ENCODE assay signal across 1 cellular context in the genomic region with DNA sequence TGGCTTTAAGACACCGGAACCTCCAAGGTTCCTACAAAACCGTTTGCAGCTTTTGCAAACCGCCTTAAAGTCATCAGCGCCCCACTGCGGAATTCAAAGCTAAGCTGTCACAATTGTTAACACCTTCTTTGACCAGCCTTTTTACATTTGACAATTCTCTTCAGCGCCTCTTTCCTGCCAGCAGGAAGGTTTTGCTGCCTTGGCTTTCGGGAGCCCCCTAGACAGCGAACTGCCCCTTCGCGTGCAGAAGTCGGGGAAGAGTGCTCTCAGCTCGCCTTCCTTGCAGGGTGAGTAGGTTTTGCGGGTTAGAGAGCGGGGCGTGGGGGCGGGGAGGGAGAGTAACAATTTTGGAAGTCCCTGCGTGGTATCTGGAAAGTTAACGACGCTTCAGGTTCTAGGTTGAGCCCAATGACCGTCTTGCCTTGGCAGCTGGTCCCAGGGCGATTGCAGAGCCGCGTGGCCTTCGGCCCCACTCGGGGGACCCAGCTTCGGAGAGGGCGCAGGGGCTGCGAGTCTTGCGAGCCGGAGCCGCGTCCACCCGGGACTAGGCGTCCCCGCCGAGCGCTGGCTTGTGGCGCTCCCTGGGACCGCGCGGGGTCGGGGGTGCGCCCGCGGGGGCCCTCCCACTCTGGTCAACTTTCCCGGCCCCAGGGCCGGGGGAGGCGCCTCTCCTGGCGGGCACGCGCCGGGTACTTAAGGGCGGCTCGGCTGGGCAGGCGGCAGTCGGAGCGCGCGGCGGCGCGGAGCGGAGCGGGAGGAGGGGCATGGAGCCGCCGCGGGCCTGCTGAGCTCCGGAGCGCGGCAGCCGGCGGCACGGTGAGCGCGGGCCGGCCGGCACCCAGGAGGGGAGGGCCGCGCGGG.
TF ChIP-seq lines count a peak whose summit lies in the region.

A gene with protein sequence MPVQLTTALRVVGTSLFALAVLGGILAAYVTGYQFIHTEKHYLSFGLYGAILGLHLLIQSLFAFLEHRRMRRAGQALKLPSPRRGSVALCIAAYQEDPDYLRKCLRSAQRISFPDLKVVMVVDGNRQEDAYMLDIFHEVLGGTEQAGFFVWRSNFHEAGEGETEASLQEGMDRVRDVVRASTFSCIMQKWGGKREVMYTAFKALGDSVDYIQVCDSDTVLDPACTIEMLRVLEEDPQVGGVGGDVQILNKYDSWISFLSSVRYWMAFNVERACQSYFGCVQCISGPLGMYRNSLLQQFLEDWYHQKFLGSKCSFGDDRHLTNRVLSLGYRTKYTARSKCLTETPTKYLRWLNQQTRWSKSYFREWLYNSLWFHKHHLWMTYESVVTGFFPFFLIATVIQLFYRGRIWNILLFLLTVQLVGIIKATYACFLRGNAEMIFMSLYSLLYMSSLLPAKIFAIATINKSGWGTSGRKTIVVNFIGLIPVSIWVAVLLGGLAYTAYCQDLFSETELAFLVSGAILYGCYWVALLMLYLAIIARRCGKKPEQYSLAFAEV (plus strand): TSS at position 153 of the 861 bp plus-strand sequence. CDS start 3,743 bp downstream, outside the sequence.

TF ChIP-seq in HEK293, 187 proteins besides CTCF, POLR2A, EP300 and RAD21 (continued from another document and continues in another):
- TF ChIP-seq, protein P1, sequence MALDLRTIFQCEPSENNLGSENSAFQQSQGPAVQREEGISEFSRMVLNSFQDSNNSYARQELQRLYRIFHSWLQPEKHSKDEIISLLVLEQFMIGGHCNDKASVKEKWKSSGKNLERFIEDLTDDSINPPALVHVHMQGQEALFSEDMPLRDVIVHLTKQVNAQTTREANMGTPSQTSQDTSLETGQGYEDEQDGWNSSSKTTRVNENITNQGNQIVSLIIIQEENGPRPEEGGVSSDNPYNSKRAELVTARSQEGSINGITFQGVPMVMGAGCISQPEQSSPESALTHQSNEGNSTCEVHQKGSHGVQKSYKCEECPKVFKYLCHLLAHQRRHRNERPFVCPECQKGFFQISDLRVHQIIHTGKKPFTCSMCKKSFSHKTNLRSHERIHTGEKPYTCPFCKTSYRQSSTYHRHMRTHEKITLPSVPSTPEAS (tag by site-specific recombination; IDR thresholded peaks at IDR 0.05): no peak
- TF ChIP-seq ZNF548 (tag by site-specific recombination; IDR thresholded peaks at IDR 0.05): no peak
- TF ChIP-seq BCL11B (tag by site-specific recombination; IDR thresholded peaks at IDR 0.05; ENCODE audit: low read depth): no peak
- no peak for TF ChIP-seq ZNF433 (tag by site-specific recombination; IDR thresholded peaks at IDR 0.05; ENCODE audit: low read depth)
- TF ChIP-seq, protein P2, sequence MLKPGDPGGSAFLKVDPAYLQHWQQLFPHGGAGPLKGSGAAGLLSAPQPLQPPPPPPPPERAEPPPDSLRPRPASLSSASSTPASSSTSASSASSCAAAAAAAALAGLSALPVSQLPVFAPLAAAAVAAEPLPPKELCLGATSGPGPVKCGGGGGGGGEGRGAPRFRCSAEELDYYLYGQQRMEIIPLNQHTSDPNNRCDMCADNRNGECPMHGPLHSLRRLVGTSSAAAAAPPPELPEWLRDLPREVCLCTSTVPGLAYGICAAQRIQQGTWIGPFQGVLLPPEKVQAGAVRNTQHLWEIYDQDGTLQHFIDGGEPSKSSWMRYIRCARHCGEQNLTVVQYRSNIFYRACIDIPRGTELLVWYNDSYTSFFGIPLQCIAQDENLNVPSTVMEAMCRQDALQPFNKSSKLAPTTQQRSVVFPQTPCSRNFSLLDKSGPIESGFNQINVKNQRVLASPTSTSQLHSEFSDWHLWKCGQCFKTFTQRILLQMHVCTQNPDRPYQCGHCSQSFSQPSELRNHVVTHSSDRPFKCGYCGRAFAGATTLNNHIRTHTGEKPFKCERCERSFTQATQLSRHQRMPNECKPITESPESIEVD (tag by site-specific recombination; IDR thresholded peaks at IDR 0.05): no peak
- TF ChIP-seq HOXD13 (CRISPR knock-in tag; IDR thresholded peaks at IDR 0.05; ENCODE audit: borderline replicate concordance): no peak
- no peak for TF ChIP-seq ZNF24 (tag by site-specific recombination; IDR thresholded peaks at IDR 0.05)
- no peak for TF ChIP-seq ZNF214 (tag by site-specific recombination; IDR thresholded peaks at IDR 0.05; ENCODE audit: borderline replicate concordance)
- TF ChIP-seq ZNF23 (tag by site-specific recombination; IDR thresholded peaks at IDR 0.05; ENCODE audit: borderline replicate concordance): no peak
- peak; percentile 34; the same call in 1 of the 2 replicates for TF ChIP-seq KLF1 (tag by site-specific recombination; IDR thresholded peaks at IDR 0.05)
- peak; percentile 51 for TF ChIP-seq PRDM1 (tag by site-specific recombination; IDR thresholded peaks at IDR 0.05)
- no peak for TF ChIP-seq ZNF473 (tag by site-specific recombination; IDR thresholded peaks at IDR 0.05)
- peak; percentile 83; the same call in 1 of the 2 replicates for TF ChIP-seq ZNF561 (tag by site-specific recombination; IDR thresholded peaks at IDR 0.05; ENCODE audit: borderline replicate concordance)
- TF ChIP-seq ZNF660 (tag by site-specific recombination; IDR thresholded peaks at IDR 0.05): peak; percentile 46
- TF ChIP-seq, protein P3, sequence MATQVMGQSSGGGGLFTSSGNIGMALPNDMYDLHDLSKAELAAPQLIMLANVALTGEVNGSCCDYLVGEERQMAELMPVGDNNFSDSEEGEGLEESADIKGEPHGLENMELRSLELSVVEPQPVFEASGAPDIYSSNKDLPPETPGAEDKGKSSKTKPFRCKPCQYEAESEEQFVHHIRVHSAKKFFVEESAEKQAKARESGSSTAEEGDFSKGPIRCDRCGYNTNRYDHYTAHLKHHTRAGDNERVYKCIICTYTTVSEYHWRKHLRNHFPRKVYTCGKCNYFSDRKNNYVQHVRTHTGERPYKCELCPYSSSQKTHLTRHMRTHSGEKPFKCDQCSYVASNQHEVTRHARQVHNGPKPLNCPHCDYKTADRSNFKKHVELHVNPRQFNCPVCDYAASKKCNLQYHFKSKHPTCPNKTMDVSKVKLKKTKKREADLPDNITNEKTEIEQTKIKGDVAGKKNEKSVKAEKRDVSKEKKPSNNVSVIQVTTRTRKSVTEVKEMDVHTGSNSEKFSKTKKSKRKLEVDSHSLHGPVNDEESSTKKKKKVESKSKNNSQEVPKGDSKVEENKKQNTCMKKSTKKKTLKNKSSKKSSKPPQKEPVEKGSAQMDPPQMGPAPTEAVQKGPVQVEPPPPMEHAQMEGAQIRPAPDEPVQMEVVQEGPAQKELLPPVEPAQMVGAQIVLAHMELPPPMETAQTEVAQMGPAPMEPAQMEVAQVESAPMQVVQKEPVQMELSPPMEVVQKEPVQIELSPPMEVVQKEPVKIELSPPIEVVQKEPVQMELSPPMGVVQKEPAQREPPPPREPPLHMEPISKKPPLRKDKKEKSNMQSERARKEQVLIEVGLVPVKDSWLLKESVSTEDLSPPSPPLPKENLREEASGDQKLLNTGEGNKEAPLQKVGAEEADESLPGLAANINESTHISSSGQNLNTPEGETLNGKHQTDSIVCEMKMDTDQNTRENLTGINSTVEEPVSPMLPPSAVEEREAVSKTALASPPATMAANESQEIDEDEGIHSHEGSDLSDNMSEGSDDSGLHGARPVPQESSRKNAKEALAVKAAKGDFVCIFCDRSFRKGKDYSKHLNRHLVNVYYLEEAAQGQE (tag by site-specific recombination; IDR thresholded peaks at IDR 0.05): no peak
- 0 out of 2 replicates have a peak, but pooled peaks have one; percentile 17 for TF ChIP-seq SP7 (tag by site-specific recombination; IDR thresholded peaks at IDR 0.05)
- TF ChIP-seq HOXC10 (CRISPR knock-in tag; IDR thresholded peaks at IDR 0.05): no peak
- TF ChIP-seq, protein P4, sequence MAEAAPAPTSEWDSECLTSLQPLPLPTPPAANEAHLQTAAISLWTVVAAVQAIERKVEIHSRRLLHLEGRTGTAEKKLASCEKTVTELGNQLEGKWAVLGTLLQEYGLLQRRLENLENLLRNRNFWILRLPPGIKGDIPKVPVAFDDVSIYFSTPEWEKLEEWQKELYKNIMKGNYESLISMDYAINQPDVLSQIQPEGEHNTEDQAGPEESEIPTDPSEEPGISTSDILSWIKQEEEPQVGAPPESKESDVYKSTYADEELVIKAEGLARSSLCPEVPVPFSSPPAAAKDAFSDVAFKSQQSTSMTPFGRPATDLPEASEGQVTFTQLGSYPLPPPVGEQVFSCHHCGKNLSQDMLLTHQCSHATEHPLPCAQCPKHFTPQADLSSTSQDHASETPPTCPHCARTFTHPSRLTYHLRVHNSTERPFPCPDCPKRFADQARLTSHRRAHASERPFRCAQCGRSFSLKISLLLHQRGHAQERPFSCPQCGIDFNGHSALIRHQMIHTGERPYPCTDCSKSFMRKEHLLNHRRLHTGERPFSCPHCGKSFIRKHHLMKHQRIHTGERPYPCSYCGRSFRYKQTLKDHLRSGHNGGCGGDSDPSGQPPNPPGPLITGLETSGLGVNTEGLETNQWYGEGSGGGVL (tag by site-specific recombination; IDR thresholded peaks at IDR 0.05): peak; percentile 7; the same call in 1 of the 2 replicates
- TF ChIP-seq, protein P5, sequence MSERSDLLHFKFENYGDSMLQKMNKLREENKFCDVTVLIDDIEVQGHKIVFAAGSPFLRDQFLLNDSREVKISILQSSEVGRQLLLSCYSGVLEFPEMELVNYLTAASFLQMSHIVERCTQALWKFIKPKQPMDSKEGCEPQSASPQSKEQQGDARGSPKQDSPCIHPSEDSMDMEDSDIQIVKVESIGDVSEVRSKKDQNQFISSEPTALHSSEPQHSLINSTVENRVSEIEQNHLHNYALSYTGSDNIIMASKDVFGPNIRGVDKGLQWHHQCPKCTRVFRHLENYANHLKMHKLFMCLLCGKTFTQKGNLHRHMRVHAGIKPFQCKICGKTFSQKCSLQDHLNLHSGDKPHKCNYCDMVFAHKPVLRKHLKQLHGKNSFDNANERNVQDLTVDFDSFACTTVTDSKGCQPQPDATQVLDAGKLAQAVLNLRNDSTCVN (tag by site-specific recombination; optimal IDR thresholded peaks at IDR 0.05): peak; percentile 87
- no peak for TF ChIP-seq MZF1 (tag by site-specific recombination; IDR thresholded peaks at IDR 0.05; ENCODE audit: borderline replicate concordance)
- TF ChIP-seq ZBTB1 (tag by site-specific recombination; IDR thresholded peaks at IDR 0.05): no peak
- no peak for TF ChIP-seq ZNF391 (tag by site-specific recombination; IDR thresholded peaks at IDR 0.05; ENCODE audit: borderline replicate concordance, low read depth)
- TF ChIP-seq ZNF302 (tag by site-specific recombination; IDR thresholded peaks at IDR 0.05; ENCODE audit: low read depth): no peak
- TF ChIP-seq ZNF211 (tag by site-specific recombination; IDR thresholded peaks at IDR 0.05; ENCODE audit: low read depth): no peak
- peak; percentile 56; the same call in 1 of the 2 replicates for TF ChIP-seq ZXDB (tag by site-specific recombination; IDR thresholded peaks at IDR 0.05)
- 0 out of 2 replicates have a peak, but pooled peaks have one; percentile 24 for TF ChIP-seq GLIS1 (tag by site-specific recombination; IDR thresholded peaks at IDR 0.05)
- TF ChIP-seq ZBTB17 (tag by site-specific recombination; IDR thresholded peaks at IDR 0.05): 0 out of 2 replicates have a peak, but pooled peaks have one; percentile 32
- TF ChIP-seq, protein P6, sequence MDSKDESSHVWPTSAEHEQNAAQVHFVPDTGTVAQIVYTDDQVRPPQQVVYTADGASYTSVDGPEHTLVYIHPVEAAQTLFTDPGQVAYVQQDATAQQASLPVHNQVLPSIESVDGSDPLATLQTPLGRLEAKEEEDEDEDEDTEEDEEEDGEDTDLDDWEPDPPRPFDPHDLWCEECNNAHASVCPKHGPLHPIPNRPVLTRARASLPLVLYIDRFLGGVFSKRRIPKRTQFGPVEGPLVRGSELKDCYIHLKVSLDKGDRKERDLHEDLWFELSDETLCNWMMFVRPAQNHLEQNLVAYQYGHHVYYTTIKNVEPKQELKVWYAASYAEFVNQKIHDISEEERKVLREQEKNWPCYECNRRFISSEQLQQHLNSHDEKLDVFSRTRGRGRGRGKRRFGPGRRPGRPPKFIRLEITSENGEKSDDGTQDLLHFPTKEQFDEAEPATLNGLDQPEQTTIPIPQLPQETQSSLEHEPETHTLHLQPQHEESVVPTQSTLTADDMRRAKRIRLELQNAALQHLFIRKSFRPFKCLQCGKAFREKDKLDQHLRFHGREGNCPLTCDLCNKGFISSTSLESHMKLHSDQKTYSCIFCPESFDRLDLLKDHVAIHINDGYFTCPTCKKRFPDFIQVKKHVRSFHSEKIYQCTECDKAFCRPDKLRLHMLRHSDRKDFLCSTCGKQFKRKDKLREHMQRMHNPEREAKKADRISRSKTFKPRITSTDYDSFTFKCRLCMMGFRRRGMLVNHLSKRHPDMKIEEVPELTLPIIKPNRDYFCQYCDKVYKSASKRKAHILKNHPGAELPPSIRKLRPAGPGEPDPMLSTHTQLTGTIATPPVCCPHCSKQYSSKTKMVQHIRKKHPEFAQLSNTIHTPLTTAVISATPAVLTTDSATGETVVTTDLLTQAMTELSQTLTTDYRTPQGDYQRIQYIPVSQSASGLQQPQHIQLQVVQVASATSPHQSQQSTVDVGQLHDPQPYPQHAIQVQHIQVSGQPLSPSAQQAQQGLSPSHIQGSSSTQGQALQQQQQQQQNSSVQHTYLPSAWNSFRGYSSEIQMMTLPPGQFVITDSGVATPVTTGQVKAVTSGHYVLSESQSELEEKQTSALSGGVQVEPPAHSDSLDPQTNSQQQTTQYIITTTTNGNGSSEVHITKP (tag by site-specific recombination; IDR thresholded peaks at IDR 0.05): peak; percentile 16; the same call in 1 of the 2 replicates
- TF ChIP-seq ZNF112 (tag by site-specific recombination; IDR thresholded peaks at IDR 0.05): no peak
- no peak for TF ChIP-seq ZEB2 (tag by site-specific recombination; IDR thresholded peaks at IDR 0.05)
- TF ChIP-seq, protein P7, sequence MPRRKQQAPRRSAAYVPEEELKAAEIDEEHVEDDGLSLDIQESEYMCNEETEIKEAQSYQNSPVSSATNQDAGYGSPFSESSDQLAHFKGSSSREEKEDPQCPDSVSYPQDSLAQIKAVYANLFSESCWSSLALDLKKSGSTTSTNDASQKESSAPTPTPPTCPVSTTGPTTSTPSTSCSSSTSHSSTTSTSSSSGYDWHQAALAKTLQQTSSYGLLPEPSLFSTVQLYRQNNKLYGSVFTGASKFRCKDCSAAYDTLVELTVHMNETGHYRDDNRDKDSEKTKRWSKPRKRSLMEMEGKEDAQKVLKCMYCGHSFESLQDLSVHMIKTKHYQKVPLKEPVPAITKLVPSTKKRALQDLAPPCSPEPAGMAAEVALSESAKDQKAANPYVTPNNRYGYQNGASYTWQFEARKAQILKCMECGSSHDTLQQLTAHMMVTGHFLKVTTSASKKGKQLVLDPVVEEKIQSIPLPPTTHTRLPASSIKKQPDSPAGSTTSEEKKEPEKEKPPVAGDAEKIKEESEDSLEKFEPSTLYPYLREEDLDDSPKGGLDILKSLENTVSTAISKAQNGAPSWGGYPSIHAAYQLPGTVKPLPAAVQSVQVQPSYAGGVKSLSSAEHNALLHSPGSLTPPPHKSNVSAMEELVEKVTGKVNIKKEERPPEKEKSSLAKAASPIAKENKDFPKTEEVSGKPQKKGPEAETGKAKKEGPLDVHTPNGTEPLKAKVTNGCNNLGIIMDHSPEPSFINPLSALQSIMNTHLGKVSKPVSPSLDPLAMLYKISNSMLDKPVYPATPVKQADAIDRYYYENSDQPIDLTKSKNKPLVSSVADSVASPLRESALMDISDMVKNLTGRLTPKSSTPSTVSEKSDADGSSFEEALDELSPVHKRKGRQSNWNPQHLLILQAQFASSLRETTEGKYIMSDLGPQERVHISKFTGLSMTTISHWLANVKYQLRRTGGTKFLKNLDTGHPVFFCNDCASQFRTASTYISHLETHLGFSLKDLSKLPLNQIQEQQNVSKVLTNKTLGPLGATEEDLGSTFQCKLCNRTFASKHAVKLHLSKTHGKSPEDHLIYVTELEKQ (tag by site-specific recombination; IDR thresholded peaks at IDR 0.05; ENCODE audit: borderline replicate concordance): 0 out of 2 replicates have a peak, but pooled peaks have one; percentile 6
- TF ChIP-seq ZNF843 (tag by site-specific recombination; IDR thresholded peaks at IDR 0.05): no peak
- peak; percentile 75 for TF ChIP-seq GLIS2 (tag by site-specific recombination; IDR thresholded peaks at IDR 0.05)
- TF ChIP-seq ZNF776 (tag by site-specific recombination; IDR thresholded peaks at IDR 0.05; ENCODE audit: borderline replicate concordance): no peak
- 0 out of 2 replicates have a peak, but pooled peaks have one; percentile 31 for TF ChIP-seq ZNF791 (tag by site-specific recombination; IDR thresholded peaks at IDR 0.05)
- TF ChIP-seq KLF9 (tag by site-specific recombination; IDR thresholded peaks at IDR 0.05; ENCODE audit: low read depth): peak; percentile 41; the same call in 1 of the 2 replicates
